ENCODE assay signal across 8 cellular contexts in the genomic region with DNA sequence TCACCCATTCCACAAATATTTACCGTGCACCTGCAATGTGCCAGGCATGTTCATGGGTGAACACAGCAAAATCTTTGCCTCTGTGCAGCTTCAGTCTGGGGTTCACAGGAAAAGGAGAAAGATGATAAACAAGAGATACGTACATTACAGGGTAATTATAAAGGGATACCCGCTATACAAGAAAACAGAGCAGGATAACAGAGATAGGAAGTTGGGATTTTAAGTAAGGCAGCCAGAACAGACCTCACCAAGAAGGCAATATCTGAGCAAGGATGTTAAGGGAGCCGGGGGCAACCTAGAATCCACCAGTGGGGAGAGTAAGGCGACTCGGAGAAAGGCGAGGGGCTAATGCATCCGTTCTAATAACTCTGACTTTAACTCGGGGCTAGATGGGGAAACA. TPM values are rescaled to one million over a fixed set of nuclear protein-coding genes. Genes with fewer than 3 reads are reported as not detected.
DNase-seq lines count a peak whose midpoint lies in the region; ATAC-seq and TF ChIP-seq lines count a peak whose summit lies in the region.

No MANE protein-coding gene starts in this region.

- H3K9me3 ChIP-seq in RWPE2 (ENCODE audit: severe bottlenecking) (no peaks in the 10 kb centered on the region), prostate gland (no peaks in the 10 kb centered on the region)

- DNase-seq in AG09309 (ENCODE audit: low read depth) (no peak), RWPE2 (ENCODE audit: low spot score) (no peak), epithelial cell of prostate (ENCODE audit: low read depth, low spot score) (no peak), prostate gland (ENCODE audit: low spot score) (peak; percentile 14), NCI-H446 treated with DMSO at 0.1 percent for 48 hours (lab: John Stamatoyannopoulos, UW) (no peak), HuH-7.5 (ENCODE audit: low spot score) (no peak), AG08396 (ENCODE audit: low spot score) (no peak)

- intact Hi-C loops in prostate gland (cut with DNase I), result loop anchor here (10.0 kb wide), 1 partner anchor 417 kb away; a partner anchor contains a TSS

- TF ChIP-seq CTCF in AG09309 (IDR thresholded peaks at IDR 0.05; ENCODE audit: control insufficient read depth, insufficient read depth, low read depth, low read length, missing control alignments), result no peak
- TF ChIP-seq CTCF in RWPE2 (IDR thresholded peaks at IDR 0.05; ENCODE audit: poor library complexity, severe bottlenecking), result no peak
- TF ChIP-seq CTCF in prostate gland (IDR thresholded peaks at IDR 0.05), result no peak

- H3K4me1 ChIP-seq in RWPE2 (ENCODE audit: insufficient read depth, poor library complexity, severe bottlenecking) (peaks cover 24% of the 10 kb centered on the region), prostate gland (replicated peaks) (no peaks in the 10 kb centered on the region)

- no peak for TF ChIP-seq POLR2A in prostate gland (IDR thresholded peaks at IDR 0.05)

- peak overlapping the region; percentile 66 for H3K4me3 ChIP-seq in AG09309 (ENCODE audit: control insufficient read depth, low read depth, low read length)
- peak overlapping the region; percentile 89 for H3K4me3 ChIP-seq in RWPE2 (ENCODE audit: severe bottlenecking)
- peak overlapping the region; percentile 99 to 100 for H3K4me3 ChIP-seq in prostate gland

- peak overlapping the region; percentile 91 for H3K27ac ChIP-seq in RWPE2 (ENCODE audit: poor library complexity, severe bottlenecking)
- H3K27ac ChIP-seq in epithelial cell of prostate, result peak overlapping the region; percentile 91
- H3K27ac ChIP-seq in prostate gland, result peak overlapping the region; percentile 99 to 100

- H3K27me3 ChIP-seq in RWPE2 (ENCODE audit: insufficient read depth, poor library complexity, severe bottlenecking) (no peaks in the 10 kb centered on the region), prostate gland (replicated peaks; ENCODE audit: insufficient read depth) (no peaks in the 10 kb centered on the region)

- peak; percentile 0 for ATAC-seq in GM21619 (IDR thresholded peaks at IDR 0.05; ENCODE audit: unreplicated experiment)
- ATAC-seq in RWPE2 (ENCODE audit: low read depth), result no peak; the same call in 2 of the 3 replicates

- 6% methylated on average over 9 of the region's 9 CpGs for WGBS in prostate gland

- peaks cover 18% of the 10 kb centered on the region for H3K36me3 ChIP-seq in RWPE2 (ENCODE audit: low read depth)
- no peaks in the 10 kb centered on the region for H3K36me3 ChIP-seq in prostate gland

RNA-seq across cellular contexts. Expression of a gene that starts 0.8 kb away (rescaled TPM):
- 100 to 1,000 TPM in 1 of 2 donors, 10 to 100 TPM in 1; 92.3 to 111 TPM for total RNA-seq in prostate gland
